In genomic region chr4:4861592-4862551, GRCh38 we compare ENCODE assay signal across 1 cellular context.
TF ChIP-seq lines count a peak whose summit lies in the region.

No MANE protein-coding gene starts in this region.

TF ChIP-seq in SK-N-SH, 30 proteins besides CTCF, POLR2A, EP300 and RAD21 (continued from another document):
- no peak for TF ChIP-seq MAX (IDR thresholded peaks at IDR 0.05; ENCODE audit: low read depth)
- TF ChIP-seq JUND (IDR thresholded peaks at IDR 0.05) = no peak
- TF ChIP-seq USF1 (IDR thresholded peaks at IDR 0.05; ENCODE audit: borderline replicate concordance, low read depth) = no peak
- TF ChIP-seq TAF1 (IDR thresholded peaks at IDR 0.05; ENCODE audit: borderline replicate concordance, low read depth, low read length) = no peak
- TF ChIP-seq FOXM1 (IDR thresholded peaks at IDR 0.05; ENCODE audit: low read depth) = no peak
- no peak for TF ChIP-seq EZH2phosphoT487 (IDR thresholded peaks at IDR 0.05; ENCODE audit: borderline replicate concordance, low read depth)
- no peak for TF ChIP-seq RCOR1 (IDR thresholded peaks at IDR 0.05; ENCODE audit: low read length)
- TF ChIP-seq ELF1 (IDR thresholded peaks at IDR 0.05) = no peak
- no peak for TF ChIP-seq USF2 (IDR thresholded peaks at IDR 0.05; ENCODE audit: borderline replicate concordance, low read depth, low read length)
- no peak for TF ChIP-seq MEF2A (IDR thresholded peaks at IDR 0.05; ENCODE audit: borderline replicate concordance, low read depth)
